ENCODE assay signal across 10 cellular contexts in the genomic region with DNA sequence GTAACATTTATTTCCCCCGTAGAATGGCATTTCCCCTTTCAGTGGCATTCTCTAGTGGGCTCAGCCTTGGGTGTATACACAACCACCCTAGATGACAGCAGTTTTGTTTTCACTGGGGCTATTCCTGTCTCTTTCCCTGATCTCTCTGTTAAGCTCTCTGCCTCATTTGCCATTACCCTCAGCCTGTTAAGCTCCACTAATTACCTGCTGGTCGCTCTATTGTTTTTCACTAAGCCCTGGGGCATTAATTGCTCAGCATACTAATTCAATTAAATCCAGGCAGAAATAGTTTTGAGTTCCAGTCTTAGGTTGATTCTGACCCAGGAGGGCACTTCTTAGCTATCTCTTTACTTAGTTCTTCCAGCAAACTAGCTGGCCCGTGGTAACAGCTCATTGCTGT.
"Had no signal": no experiment of that assay in that cellular context is flagged by ENCODE, and none has a peak within 500 bp of the region (broad histone marks: within the 10 kb centered on the region; RNA-seq: fewer than 3 reads in every experiment).

No MANE protein-coding gene starts in this region.

- H3K4me3 ChIP-seq: GM23248, HAP-1 had no signal

- H3K27ac ChIP-seq: GM23248, HL-60 had no signal

- DNase-seq: GM23248, GOT3, H7, HFFc6, KBM-7 had no signal

- H3K27ac Mint-ChIP-seq: HFFc6, IgD-negative memory B cell had no signal

- ATAC-seq: HCT116, HepG2 had no signal

- FAIRE-seq: HepG2 had no signal

- H3K36me3 ChIP-seq: HAP-1 had no signal

- H3K9ac ChIP-seq: GM23248 had no signal

- H3K4me3 Mint-ChIP-seq: HFFc6, IgD-negative memory B cell had no signal

- H3K4me1 Mint-ChIP-seq: IgD-negative memory B cell had no signal

- H3K4me1 ChIP-seq: HAP-1 had no signal

- H2AFZ ChIP-seq: GM23248 had no signal
